Comparison of ENCODE assay signal across 2 cellular contexts in the genomic region with DNA sequence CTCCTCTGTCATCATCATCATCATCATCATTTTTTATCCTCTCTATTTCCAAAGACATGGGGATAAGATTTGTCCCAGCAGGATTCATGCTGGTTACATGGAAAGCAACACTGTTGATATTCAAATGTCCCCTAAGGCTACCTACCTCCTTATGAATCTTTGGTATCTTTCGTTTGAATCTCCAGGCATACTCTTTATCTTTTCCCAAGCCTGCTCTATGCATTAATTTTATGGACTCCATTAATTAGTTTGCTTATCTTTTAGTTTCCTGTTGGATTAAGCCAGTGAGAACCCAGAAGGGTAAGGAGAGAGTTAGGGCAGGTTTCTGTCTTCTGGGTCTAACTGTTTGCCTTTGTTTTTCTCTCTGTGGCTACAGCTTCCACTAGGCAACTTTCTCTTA.
TF ChIP-seq lines count a peak whose summit lies in the region.

No MANE protein-coding gene starts in this region.

TF ChIP-seq in HepG2, 621 proteins besides CTCF, POLR2A, EP300 and RAD21 (continued from another document):
- TF ChIP-seq CREB1 (IDR thresholded peaks at IDR 0.05) (peak; percentile 41; the same call in 1 of the 2 replicates), CREB1 (CRISPR knock-in tag; IDR thresholded peaks at IDR 0.05) (no peak), KMT2B (CRISPR knock-in tag; IDR thresholded peaks at IDR 0.05) (no peak)
TF ChIP-seq in HepG2: peak in this region for 1.

TF ChIP-seq in WTC11, 78 proteins besides CTCF, POLR2A, EP300 and RAD21 (continued from another document):
- TF ChIP-seq, protein P1, sequence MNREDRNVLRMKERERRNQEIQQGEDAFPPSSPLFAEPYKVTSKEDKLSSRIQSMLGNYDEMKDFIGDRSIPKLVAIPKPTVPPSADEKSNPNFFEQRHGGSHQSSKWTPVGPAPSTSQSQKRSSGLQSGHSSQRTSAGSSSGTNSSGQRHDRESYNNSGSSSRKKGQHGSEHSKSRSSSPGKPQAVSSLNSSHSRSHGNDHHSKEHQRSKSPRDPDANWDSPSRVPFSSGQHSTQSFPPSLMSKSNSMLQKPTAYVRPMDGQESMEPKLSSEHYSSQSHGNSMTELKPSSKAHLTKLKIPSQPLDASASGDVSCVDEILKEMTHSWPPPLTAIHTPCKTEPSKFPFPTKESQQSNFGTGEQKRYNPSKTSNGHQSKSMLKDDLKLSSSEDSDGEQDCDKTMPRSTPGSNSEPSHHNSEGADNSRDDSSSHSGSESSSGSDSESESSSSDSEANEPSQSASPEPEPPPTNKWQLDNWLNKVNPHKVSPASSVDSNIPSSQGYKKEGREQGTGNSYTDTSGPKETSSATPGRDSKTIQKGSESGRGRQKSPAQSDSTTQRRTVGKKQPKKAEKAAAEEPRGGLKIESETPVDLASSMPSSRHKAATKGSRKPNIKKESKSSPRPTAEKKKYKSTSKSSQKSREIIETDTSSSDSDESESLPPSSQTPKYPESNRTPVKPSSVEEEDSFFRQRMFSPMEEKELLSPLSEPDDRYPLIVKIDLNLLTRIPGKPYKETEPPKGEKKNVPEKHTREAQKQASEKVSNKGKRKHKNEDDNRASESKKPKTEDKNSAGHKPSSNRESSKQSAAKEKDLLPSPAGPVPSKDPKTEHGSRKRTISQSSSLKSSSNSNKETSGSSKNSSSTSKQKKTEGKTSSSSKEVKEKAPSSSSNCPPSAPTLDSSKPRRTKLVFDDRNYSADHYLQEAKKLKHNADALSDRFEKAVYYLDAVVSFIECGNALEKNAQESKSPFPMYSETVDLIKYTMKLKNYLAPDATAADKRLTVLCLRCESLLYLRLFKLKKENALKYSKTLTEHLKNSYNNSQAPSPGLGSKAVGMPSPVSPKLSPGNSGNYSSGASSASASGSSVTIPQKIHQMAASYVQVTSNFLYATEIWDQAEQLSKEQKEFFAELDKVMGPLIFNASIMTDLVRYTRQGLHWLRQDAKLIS (CRISPR knock-in tag; IDR thresholded peaks at IDR 0.05; ENCODE audit: borderline replicate concordance): no peak
- TF ChIP-seq, protein P2, sequence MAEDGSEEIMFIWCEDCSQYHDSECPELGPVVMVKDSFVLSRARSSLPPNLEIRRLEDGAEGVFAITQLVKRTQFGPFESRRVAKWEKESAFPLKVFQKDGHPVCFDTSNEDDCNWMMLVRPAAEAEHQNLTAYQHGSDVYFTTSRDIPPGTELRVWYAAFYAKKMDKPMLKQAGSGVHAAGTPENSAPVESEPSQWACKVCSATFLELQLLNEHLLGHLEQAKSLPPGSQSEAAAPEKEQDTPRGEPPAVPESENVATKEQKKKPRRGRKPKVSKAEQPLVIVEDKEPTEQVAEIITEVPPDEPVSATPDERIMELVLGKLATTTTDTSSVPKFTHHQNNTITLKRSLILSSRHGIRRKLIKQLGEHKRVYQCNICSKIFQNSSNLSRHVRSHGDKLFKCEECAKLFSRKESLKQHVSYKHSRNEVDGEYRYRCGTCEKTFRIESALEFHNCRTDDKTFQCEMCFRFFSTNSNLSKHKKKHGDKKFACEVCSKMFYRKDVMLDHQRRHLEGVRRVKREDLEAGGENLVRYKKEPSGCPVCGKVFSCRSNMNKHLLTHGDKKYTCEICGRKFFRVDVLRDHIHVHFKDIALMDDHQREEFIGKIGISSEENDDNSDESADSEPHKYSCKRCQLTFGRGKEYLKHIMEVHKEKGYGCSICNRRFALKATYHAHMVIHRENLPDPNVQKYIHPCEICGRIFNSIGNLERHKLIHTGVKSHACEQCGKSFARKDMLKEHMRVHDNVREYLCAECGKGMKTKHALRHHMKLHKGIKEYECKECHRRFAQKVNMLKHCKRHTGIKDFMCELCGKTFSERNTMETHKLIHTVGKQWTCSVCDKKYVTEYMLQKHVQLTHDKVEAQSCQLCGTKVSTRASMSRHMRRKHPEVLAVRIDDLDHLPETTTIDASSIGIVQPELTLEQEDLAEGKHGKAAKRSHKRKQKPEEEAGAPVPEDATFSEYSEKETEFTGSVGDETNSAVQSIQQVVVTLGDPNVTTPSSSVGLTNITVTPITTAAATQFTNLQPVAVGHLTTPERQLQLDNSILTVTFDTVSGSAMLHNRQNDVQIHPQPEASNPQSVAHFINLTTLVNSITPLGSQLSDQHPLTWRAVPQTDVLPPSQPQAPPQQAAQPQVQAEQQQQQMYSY (CRISPR knock-in tag; IDR thresholded peaks at IDR 0.05): no peak
- TF ChIP-seq, protein P3, sequence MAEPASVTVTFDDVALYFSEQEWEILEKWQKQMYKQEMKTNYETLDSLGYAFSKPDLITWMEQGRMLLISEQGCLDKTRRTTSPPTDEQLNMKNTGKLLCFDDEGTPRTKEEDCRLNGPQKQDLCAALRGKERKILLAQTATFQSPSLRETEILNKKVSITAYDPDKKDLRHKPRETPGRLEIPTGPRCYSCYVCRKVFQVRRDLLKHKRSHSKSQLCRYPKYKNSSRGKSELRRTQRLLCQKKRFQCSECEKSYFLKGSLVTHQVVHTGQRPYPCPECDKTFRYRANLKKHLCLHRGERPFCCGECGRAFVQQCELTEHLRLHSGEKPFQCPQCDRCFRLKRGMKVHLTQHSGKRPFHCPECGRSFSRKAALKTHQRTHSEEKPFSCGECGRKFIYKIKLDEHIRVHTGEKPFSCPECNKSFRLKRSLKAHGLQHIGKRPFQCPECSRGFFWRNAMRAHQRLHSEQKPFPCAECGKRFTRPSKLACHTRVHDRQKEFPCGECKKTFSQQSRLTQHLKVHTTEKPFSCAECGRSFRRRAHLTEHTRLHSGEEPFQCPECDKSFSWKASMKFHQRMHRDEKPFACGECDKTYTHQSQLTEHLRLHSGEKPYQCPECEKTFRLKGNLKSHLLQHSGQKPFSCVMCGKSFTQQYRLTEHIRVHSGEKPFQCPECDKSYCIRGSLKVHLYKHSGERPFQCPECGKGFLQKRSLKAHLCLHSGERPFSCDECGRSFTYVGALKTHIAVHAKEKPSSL (CRISPR knock-in tag; conservative IDR thresholded peaks at IDR 0.05): no peak
- no peak for TF ChIP-seq TEAD4 (CRISPR knock-in tag; IDR thresholded peaks at IDR 0.05)
- no peak for TF ChIP-seq TCF7 (CRISPR knock-in tag; IDR thresholded peaks at IDR 0.05; ENCODE audit: low read depth)
